ENCODE assay signal across 2 cellular contexts in the genomic region with DNA sequence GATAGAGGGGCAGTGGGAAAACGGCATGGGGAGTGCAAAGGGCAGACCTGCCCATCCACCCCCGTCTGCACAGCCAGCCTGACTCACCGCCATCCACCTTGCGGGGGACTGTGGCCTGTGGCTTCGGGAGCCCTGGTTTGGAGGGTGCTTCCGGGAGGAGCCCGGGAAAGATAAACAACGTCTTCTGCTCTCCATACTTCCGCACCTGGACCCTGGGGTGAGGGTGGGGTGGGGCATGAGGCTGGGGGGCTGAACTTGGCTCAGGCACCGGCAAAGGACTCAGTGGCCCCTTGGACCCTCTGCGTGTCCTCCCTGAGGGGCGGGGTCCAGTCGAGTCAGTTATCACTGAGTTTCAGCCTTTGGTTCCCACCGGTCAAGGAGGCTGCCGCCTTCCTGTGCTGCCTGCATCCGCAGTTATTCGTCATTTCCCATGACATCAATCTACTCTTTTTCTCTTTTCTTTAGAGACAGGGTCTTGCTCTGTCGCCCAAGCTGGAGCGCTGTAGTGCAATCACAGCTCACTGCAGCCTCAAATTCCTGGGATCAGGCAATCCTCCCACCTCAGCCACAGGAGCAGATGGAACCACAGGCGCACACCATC.
TF ChIP-seq lines count a peak whose summit lies in the region.

No MANE protein-coding gene starts in this region.

TF ChIP-seq in IMR-90, 13 proteins besides CTCF, POLR2A, EP300 and RAD21:
- TF ChIP-seq, protein P1, sequence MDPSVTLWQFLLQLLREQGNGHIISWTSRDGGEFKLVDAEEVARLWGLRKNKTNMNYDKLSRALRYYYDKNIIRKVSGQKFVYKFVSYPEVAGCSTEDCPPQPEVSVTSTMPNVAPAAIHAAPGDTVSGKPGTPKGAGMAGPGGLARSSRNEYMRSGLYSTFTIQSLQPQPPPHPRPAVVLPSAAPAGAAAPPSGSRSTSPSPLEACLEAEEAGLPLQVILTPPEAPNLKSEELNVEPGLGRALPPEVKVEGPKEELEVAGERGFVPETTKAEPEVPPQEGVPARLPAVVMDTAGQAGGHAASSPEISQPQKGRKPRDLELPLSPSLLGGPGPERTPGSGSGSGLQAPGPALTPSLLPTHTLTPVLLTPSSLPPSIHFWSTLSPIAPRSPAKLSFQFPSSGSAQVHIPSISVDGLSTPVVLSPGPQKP (IDR thresholded peaks at IDR 0.05; ENCODE audit: borderline replicate concordance, low read depth, low read length): no peak
- TF ChIP-seq, protein P2, sequence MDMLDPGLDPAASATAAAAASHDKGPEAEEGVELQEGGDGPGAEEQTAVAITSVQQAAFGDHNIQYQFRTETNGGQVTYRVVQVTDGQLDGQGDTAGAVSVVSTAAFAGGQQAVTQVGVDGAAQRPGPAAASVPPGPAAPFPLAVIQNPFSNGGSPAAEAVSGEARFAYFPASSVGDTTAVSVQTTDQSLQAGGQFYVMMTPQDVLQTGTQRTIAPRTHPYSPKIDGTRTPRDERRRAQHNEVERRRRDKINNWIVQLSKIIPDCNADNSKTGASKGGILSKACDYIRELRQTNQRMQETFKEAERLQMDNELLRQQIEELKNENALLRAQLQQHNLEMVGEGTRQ (IDR thresholded peaks at IDR 0.05; ENCODE audit: low read depth, low read length): no peak
- TF ChIP-seq MXI1 (IDR thresholded peaks at IDR 0.05; ENCODE audit: borderline replicate concordance, low read depth, low read length) (no peak), SMC3 (IDR thresholded peaks at IDR 0.05; ENCODE audit: low read depth, low read length) (no peak), RCOR1 (IDR thresholded peaks at IDR 0.05; ENCODE audit: insufficient replicate concordance, low read length) (no peak), MAZ (IDR thresholded peaks at IDR 0.05; ENCODE audit: borderline replicate concordance, low read depth, low read length) (no peak), CEBPB (IDR thresholded peaks at IDR 0.05; ENCODE audit: low read depth, low read length) (no peak), FOS (IDR thresholded peaks at IDR 0.05; ENCODE audit: low read depth, low read length) (no peak), BHLHE40 (IDR thresholded peaks at IDR 0.05; ENCODE audit: low read depth, low read length) (no peak), NFE2L2 (IDR thresholded peaks at IDR 0.05; ENCODE audit: low read depth, low read length) (no peak), RFX5 (IDR thresholded peaks at IDR 0.05; ENCODE audit: low read depth, low read length) (no peak), MAFK (IDR thresholded peaks at IDR 0.05; ENCODE audit: low read depth, low read length) (no peak), CHD1 (IDR thresholded peaks at IDR 0.05; ENCODE audit: low read depth, low read length) (no peak)

TF ChIP-seq in endothelial cell of umbilical vein, 7 proteins besides CTCF, POLR2A, EP300 and RAD21:
- peak; percentile 43 for TF ChIP-seq POLR2AphosphoS5 (IDR thresholded peaks at IDR 0.05; ENCODE audit: insufficient read depth, low read depth, low read length)
- TF ChIP-seq GATA2 (IDR thresholded peaks at IDR 0.05; ENCODE audit: insufficient read depth, insufficient read length, low read depth, low read length): no peak
- TF ChIP-seq EZH2 (IDR thresholded peaks at IDR 0.05; ENCODE audit: borderline replicate concordance, low read depth, low read length, severe bottlenecking): no peak
- TF ChIP-seq JUN (IDR thresholded peaks at IDR 0.05; ENCODE audit: borderline replicate concordance, insufficient read depth, insufficient read length, low read depth): no peak
